In genomic region chr3:168081171-168081771, GRCh38 we compare ENCODE assay signal across 22 cellular contexts. TPM values are rescaled to one million over a fixed set of nuclear protein-coding genes. Genes with fewer than 3 reads are reported as not detected.
DNase-seq lines count a peak whose midpoint lies in the region; ATAC-seq, FAIRE-seq and TF ChIP-seq lines count a peak whose summit lies in the region.
"Had no signal": no experiment of that assay in that cellular context is flagged by ENCODE, and none has a peak within 500 bp of the region (broad histone marks: within the 10 kb centered on the region; RNA-seq: fewer than 3 reads in every experiment).

No MANE protein-coding gene starts in this region.

- no peak overlapping the region for H3K4me2 ChIP-seq in K562 (ENCODE audit: insufficient read depth, low read length)

- H3K27me3 Mint-ChIP-seq in HFFc6 (ENCODE audit: insufficient read depth), result no peaks in the 10 kb centered on the region
- no peaks in the 10 kb centered on the region for H3K27me3 Mint-ChIP-seq in activated CD4-positive, alpha-beta T cell treated with anti-CD3 and anti-CD28 coated beads, Interleukin-2, amount 10 ng/mL, durations not matched to agents 24 days and 14 days

- H4K20me1 ChIP-seq in K562 (replicated peaks; ENCODE audit: control insufficient read depth, insufficient read depth, low read length), result no peaks in the 10 kb centered on the region

- H3K9ac ChIP-seq in K562 (ENCODE audit: insufficient read depth in 1 of 2, low read depth in 2 of 2, low read length in 2 of 2), result peak overlapping the region in 1 of 2 experiments; percentile 57; a peak in 1 of 4 replicates

- no peak for FAIRE-seq in K562 (lab: Jason Lieb, UNC)
- FAIRE-seq: endothelial cell of umbilical vein had no signal

- no TSS peak for BruUV-seq in K562 (replicated peaks; lab: Mats Ljungman, UMichigan)

- peaks cover 95% of the 10 kb centered on the region for H3K79me2 ChIP-seq in K562 (ENCODE audit: control insufficient read depth, insufficient read depth, low read length)

- no peaks in the 10 kb centered on the region for H3K9me3 Mint-ChIP-seq in HFFc6
- no peaks in the 10 kb centered on the region for H3K9me3 Mint-ChIP-seq in activated CD4-positive, alpha-beta T cell treated with anti-CD3 and anti-CD28 coated beads, Interleukin-2, amount 10 ng/mL, durations not matched to agents 24 days and 14 days
- H3K9me3 Mint-ChIP-seq: activated CD4-positive, alpha-beta T cell treated with anti-CD3 and anti-CD28 coated beads, Interleukin-2, amount 10 ng/mL, durations not matched to agents 7 days and 5 days had no signal

- no peak overlapping the region for H2AFZ ChIP-seq in K562 (ENCODE audit: low read depth, low read length)

- no peaks in the 10 kb centered on the region; the same call in 1 of the 2 replicates for H3K9me3 ChIP-seq in K562 (replicated peaks; ENCODE audit: control insufficient read depth, insufficient read depth, low read depth, low read length)
- H3K9me3 ChIP-seq: thoracic aorta had no signal

- peaks cover 0 to 19% of the 10 kb centered on the region in 2 experiments; a peak in 3 of 5 replicates for H3K4me1 ChIP-seq in K562 (replicated peaks in 1 of 2; ENCODE audit: control insufficient read depth in 2 of 2, insufficient read depth in 2 of 2, low read length in 2 of 2)

- DNase-seq in AG10803 (ENCODE audit: low read depth), result peak; percentile 42
- DNase-seq in HFFc6, result peak; percentile 79
- no peak for DNase-seq in K562 (ENCODE audit: extremely low read depth in 1 of 4, low spot score in 3 of 4)
- no peak for DNase-seq in left ventricle myocardium superior
- DNase-seq in SHP77 (lab: John Stamatoyannopoulos, UW), result no peak
- DNase-seq in activated CD4-positive, alpha-beta T cell treated with anti-CD3 and anti-CD28 coated beads, Interleukin-2, amount 10 ng/mL, durations not matched to agents 24 days and 14 days, result no peak
- DNase-seq: activated CD4-positive, alpha-beta T cell treated with anti-CD3 and anti-CD28 coated beads, Interleukin-2, amount 10 ng/mL, durations not matched to agents 7 days and 5 days; activated CD8-positive, alpha-beta memory T cell treated with anti-CD3 and anti-CD28 coated beads, Interleukin-2, amount 50 U/mL, for 48 hours; activated effector memory CD4-positive, alpha-beta T cell treated with Interleukin-2 at 50 U/mL for 16 hours; dermis blood vessel endothelial cell; GDM1; NCI-H1092; NCI-H510A; posterior cingulate gyrus; stimulated activated CD4-positive, alpha-beta T cell treated with anti-CD3 and anti-CD28 coated beads, Interleukin-2, amount 100 ng/mL, for 24 hours; stimulated activated naive CD4-positive, alpha-beta T cell had no signal

- TF ChIP-seq EP300 in K562 (IDR thresholded peaks at IDR 0.05; ENCODE audit: low read length), result no peak

- in situ Hi-C loops in K562 (cut with MboI), result no loop called here

- POLR2A ChIA-PET in K562 (lab: Yijun Ruan, JAX), result interaction anchor here (0.6 to 1.8 kb wide), 5 partner anchors 12 to 1710 kb away, joined by 3 to 9 read pairs (median 3); no protein-coding TSS in a partner anchor

- no peak for TF ChIP-seq RAD21 in K562 (CRISPR knock-in tag; conservative IDR thresholded peaks at IDR 0.05 in 1 of 2, IDR thresholded peaks at IDR 0.05 in 1 of 2)

- 89% methylated on average over 2 of the region's 2 CpGs for WGBS in K562 (ENCODE audit: insufficient coverage, low coverage, missing lambda C conversion rate)

- H3K4me3 ChIP-seq in AG10803 (ENCODE audit: low read length) (no peak overlapping the region), K562 (no peak overlapping the region)
- H3K4me3 ChIP-seq: thoracic aorta had no signal

- CTCF ChIA-PET in K562 (lab: Yijun Ruan, JAX; ENCODE audit: low intra/inter-chr PET ratio), result no interaction called here

- TF ChIP-seq POLR2A in K562 (conservative IDR thresholded peaks at IDR 0.05), result no peak

- H3K4me3 Mint-ChIP-seq in HFFc6, result peak overlapping the region; percentile 33; the same call in 1 of the 2 replicates
- no peak overlapping the region for H3K4me3 Mint-ChIP-seq in activated CD4-positive, alpha-beta T cell treated with anti-CD3 and anti-CD28 coated beads, Interleukin-2, amount 10 ng/mL, durations not matched to agents 24 days and 14 days
- H3K4me3 Mint-ChIP-seq: activated CD4-positive, alpha-beta T cell treated with anti-CD3 and anti-CD28 coated beads, Interleukin-2, amount 10 ng/mL, durations not matched to agents 7 days and 5 days; nephron had no signal

- no peaks in the 10 kb centered on the region; a peak in 1 of 5 replicates for H3K27me3 ChIP-seq in K562 (ENCODE audit: control insufficient read depth in 2 of 2, insufficient read depth in 2 of 2, low read length in 2 of 2)

- no peak for TF ChIP-seq CTCF in AG10803 (conservative IDR thresholded peaks at IDR 0.05; ENCODE audit: low read length)
- no peak for TF ChIP-seq CTCF in HFFc6 (IDR thresholded peaks at IDR 0.05)
- TF ChIP-seq CTCF in K562 (IDR thresholded peaks at IDR 0.05 in 2 of 3, conservative IDR thresholded peaks at IDR 0.05 in 1 of 3; ENCODE audit: insufficient read depth in 2 of 3, low read depth in 1 of 3, low read length in 3 of 3), result no peak

- ATAC-seq in K562 (peak; percentile 12; the same call in 1 of the 3 replicates), left ventricle myocardium superior (peak; percentile 68), HG03571 (IDR thresholded peaks at IDR 0.05; ENCODE audit: unreplicated experiment) (no peak), HG03439 (IDR thresholded peaks at IDR 0.05; ENCODE audit: unreplicated experiment) (no peak)

- H3K4me1 Mint-ChIP-seq in HFFc6 (ENCODE audit: low read depth), result peaks cover 86% of the 10 kb centered on the region
- H3K4me1 Mint-ChIP-seq in activated CD4-positive, alpha-beta T cell treated with anti-CD3 and anti-CD28 coated beads, Interleukin-2, amount 10 ng/mL, durations not matched to agents 24 days and 14 days, result no peaks in the 10 kb centered on the region
- H3K4me1 Mint-ChIP-seq: activated CD4-positive, alpha-beta T cell treated with anti-CD3 and anti-CD28 coated beads, Interleukin-2, amount 10 ng/mL, durations not matched to agents 7 days and 5 days had no signal

- peak overlapping the region; percentile 93 for H3K27ac Mint-ChIP-seq in HFFc6
- no peak overlapping the region for H3K27ac Mint-ChIP-seq in activated CD4-positive, alpha-beta T cell treated with anti-CD3 and anti-CD28 coated beads, Interleukin-2, amount 10 ng/mL, durations not matched to agents 24 days and 14 days
- H3K27ac Mint-ChIP-seq: activated CD4-positive, alpha-beta T cell treated with anti-CD3 and anti-CD28 coated beads, Interleukin-2, amount 10 ng/mL, durations not matched to agents 7 days and 5 days had no signal

- peaks cover 10% of the 10 kb centered on the region for H3K36me3 ChIP-seq in K562 (ENCODE audit: control insufficient read depth, insufficient read depth, low read length)
- H3K36me3 ChIP-seq: thoracic aorta had no signal

- no peak overlapping the region for H3K27ac ChIP-seq in K562 (ENCODE audit: extremely low read depth, low read depth, low read length)
- H3K27ac ChIP-seq: RWPE1, thoracic aorta had no signal

- H3K9me1 ChIP-seq in K562 (ENCODE audit: control insufficient read depth, insufficient read depth, low read length), result no peaks in the 10 kb centered on the region

- H3K36me3 Mint-ChIP-seq in HFFc6 (ENCODE audit: low read depth), result peaks cover 26% of the 10 kb centered on the region
- H3K36me3 Mint-ChIP-seq in activated CD4-positive, alpha-beta T cell treated with anti-CD3 and anti-CD28 coated beads, Interleukin-2, amount 10 ng/mL, durations not matched to agents 24 days and 14 days (ENCODE audit: low read depth), result no peaks in the 10 kb centered on the region

- intact Hi-C loops in K562 (cut with micrococcal nuclease) (no loop called here), left ventricle myocardium superior (cut with micrococcal nuclease) (no loop called here)
- intact Hi-C loops in activated CD4-positive, alpha-beta T cell treated with anti-CD3 and anti-CD28 coated beads, Interleukin-2, amount 10 ng/mL, durations not matched to agents 24 days and 14 days (cut with micrococcal nuclease), result no loop called here

TF ChIP-seq in K562, 482 proteins besides CTCF, POLR2A, EP300 and RAD21 (continues in another document):
- no peak for TF ChIP-seq MTA1 (IDR thresholded peaks at IDR 0.05; ENCODE audit: borderline replicate concordance)
- TF ChIP-seq ZFP1 (CRISPR knock-in tag; IDR thresholded peaks at IDR 0.05), result no peak
- TF ChIP-seq HBP1 (CRISPR knock-in tag; IDR thresholded peaks at IDR 0.05), result no peak
- TF ChIP-seq SNIP1 (IDR thresholded peaks at IDR 0.05; ENCODE audit: low read depth), result no peak

RNA-seq across cellular contexts. Expression of gene GOLIM4, which starts 14.5 kb away (rescaled TPM):
- 100 to 1,000 TPM in 5 of 6 experiments, 10 to 100 TPM in 1; 99.8 to 141 (median 130) TPM for total RNA-seq in HFFc6 (2021; fragmentation: NEBNext Ultra II Directional; extraction: Animal tissue kit (Norgen Biotek cat#: 25700))
- 19.0 and 64.7 TPM in 2 replicates for total RNA-seq in K562 (2011; cell fraction: chromatin; rRNA removed; ENCODE audit: low replicate concordance)
- total RNA-seq in K562 (2011; cell fraction: nucleolus; rRNA removed), result 22.7 and 26.3 TPM in 2 replicates
- total RNA-seq in K562 (2011; cell fraction: nucleoplasm; rRNA removed), result 35.1 and 43.4 TPM in 2 replicates
- 39.4 and 43.7 TPM in 2 replicates for total RNA-seq in K562 (2014; rRNA removed)
- 31.9 and 36.8 TPM in 2 replicates for total RNA-seq in K562 (2014; rRNA removed; fragmentation: Illumina TruSeq; extraction: Trizol)
- total RNA-seq in K562 (2015; rRNA removed; fragmentation: Illumina TruSeq; extraction: Trizol), result 36.0 TPM in 2 replicates
- total RNA-seq in K562 (2021), result 27.0 and 29.2 TPM in 2 replicates
- 9.3 and 12.8 TPM in 2 replicates for polyA plus RNA-seq in K562 (2011; rRNA removed)
- polyA plus RNA-seq in K562 (2011; cell fraction: cytosol; rRNA removed), result 7.7 and 9.2 TPM in 2 replicates
- polyA plus RNA-seq in K562 (2011; cell fraction: nucleus; rRNA removed), result 16.0 and 16.9 TPM in 2 replicates
- 29.7 TPM in 2 replicates for polyA plus RNA-seq in K562 (2012)
- 32.6 and 37.5 TPM in 2 replicates for polyA plus RNA-seq in K562 (2014; fragmentation: Illumina TruSeq; extraction: Trizol)
- 10 to 100 TPM; 11.3 to 12.0 TPM for polyA plus RNA-seq in K562 (2014; fragmentation: Nextera tagmentation; extraction: Ambion mirVana)
- 20.5 and 31.0 TPM in 2 replicates for polyA plus RNA-seq in K562 (2014; rRNA removed)
- 41.7 and 56.2 TPM in 2 replicates for polyA minus RNA-seq in K562 (2011; rRNA and poly(A)+ RNA removed)
- 17.6 and 25.5 TPM in 2 replicates for polyA minus RNA-seq in K562 (2011; cell fraction: cytosol; rRNA and poly(A)+ RNA removed)
- polyA minus RNA-seq in K562 (2011; cell fraction: nucleus; rRNA and poly(A)+ RNA removed), result 21.0 and 36.3 TPM in 2 replicates
- total RNA-seq in left ventricle myocardium superior, result 63.2 TPM
- 8.5 and 8.6 TPM in 2 replicates for total RNA-seq in activated CD4-positive, alpha-beta T cell treated with anti-CD3 and anti-CD28 coated beads, Interleukin-2, amount 10 ng/mL, durations not matched to agents 24 days and 14 days

Comparison
In these comparisons a context has a peak if more than half of its experiments do, and no peak if none do; other contexts are left out.
1. DNase-seq: peak in AG10803 (single experiment) and HFFc6 (single experiment); none in K562 (0 of 4), left ventricle myocardium superior (single experiment), SHP77 (0 of 2) and activated CD4-positive, alpha-beta T cell treated with anti-CD3 and anti-CD28 coated beads, Interleukin-2, amount 10 ng/mL, durations not matched to agents 24 days and 14 days (single experiment).
2. ATAC-seq: peak in K562 (single experiment) and left ventricle myocardium superior (single experiment); none in HG03571 (single experiment) and HG03439 (single experiment).